In genomic region chr3:65181397-65181871, GRCh38 we compare ENCODE assay signal across 1 cellular context.
TF ChIP-seq lines count a peak whose summit lies in the region.

No MANE protein-coding gene starts in this region.

TF ChIP-seq in SK-N-SH, 30 proteins besides CTCF, POLR2A, EP300 and RAD21 (continued from another document):
- TF ChIP-seq, protein P1, sequence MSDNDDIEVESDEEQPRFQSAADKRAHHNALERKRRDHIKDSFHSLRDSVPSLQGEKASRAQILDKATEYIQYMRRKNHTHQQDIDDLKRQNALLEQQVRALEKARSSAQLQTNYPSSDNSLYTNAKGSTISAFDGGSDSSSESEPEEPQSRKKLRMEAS (IDR thresholded peaks at IDR 0.05; ENCODE audit: low read depth) = no peak
- TF ChIP-seq RXRA (IDR thresholded peaks at IDR 0.05; ENCODE audit: borderline replicate concordance, low read depth) (no peak), MEF2A (IDR thresholded peaks at IDR 0.05; ENCODE audit: borderline replicate concordance, low read depth) (no peak), SIN3A (IDR thresholded peaks at IDR 0.05; ENCODE audit: borderline replicate concordance, low read depth, low read length) (no peak), NFIC (IDR thresholded peaks at IDR 0.05; ENCODE audit: borderline replicate concordance) (no peak)
